ENCODE assay signal across 36 cellular contexts in genomic region chr5:16945163-16945562, GRCh38.
"Had no signal": no experiment of that assay in that cellular context is flagged by ENCODE, and none has a peak within 500 bp of the region (broad histone marks: within the 10 kb centered on the region; RNA-seq: fewer than 3 reads in every experiment).

No MANE protein-coding gene starts in this region.

- FAIRE-seq: astrocyte, TTC549 had no signal

- H3K27me3 ChIP-seq: adrenal gland, body of pancreas, brain microvascular endothelial cell, breast epithelium had no signal

- H3K4me3 Mint-ChIP-seq: activated B cell treated with CpG ODN at 0.5 μM for 24 hours; activated CD4-positive, alpha-beta memory T cell treated with anti-CD3 and anti-CD28 coated beads for 36 hours; activated CD4-positive, alpha-beta T cell treated with anti-CD3 and anti-CD28 coated beads, Interleukin-2, amount 10 ng/mL, durations not matched to agents 24 days and 14 days; activated CD8-positive, alpha-beta T cell treated with anti-CD3 and anti-CD28 coated beads for 36 hours; activated naive CD4-positive, alpha-beta T cell treated with anti-CD3 and anti-CD28 coated beads for 36 hours; activated naive CD8-positive, alpha-beta T cell treated with anti-CD3 and anti-CD28 coated beads for 36 hours; activated T-cell treated with anti-CD3 and anti-CD28 coated beads, Interleukin-2, amount 50 U/mL, for 4 hours; activated T-cell treated with anti-CD3 and anti-CD28 coated beads, Interleukin-2, amount 50 U/mL, for 72 hours; activated T-helper 1 cell treated with anti-CD3 and anti-CD28 coated beads, Interleukin-12 subunit alpha, Interleukin-12 subunit beta, Interleukin-2, Interleukin-4 antibody, amounts not matched to agents 30 ng/mL and 10 ng/mL and 1 ng/mL, durations not matched to agents 14 hours and 24 hours and 36 hours; activated T-helper 17 cell treated with anti-CD3 and anti-CD28 coated beads, Interleukin-2, amount 50 U/mL, for 72 hours; T-helper 1 cell treated with Interleukin-12 subunit alpha and Interleukin-12 subunit beta and Interleukin-4 antibody, amounts not matched to agents 30 μg/mL and 1 μg/mL, for 36 hours; T-helper 2 cell treated with Interferon-gamma antibody and Interleukin-4, amounts not matched to agents 5 μg/mL and 100 μg/mL, for 36 hours had no signal

- H3K9me3 ChIP-seq: adrenal gland, body of pancreas had no signal

- H3K4me1 Mint-ChIP-seq: activated B cell treated with CpG ODN at 0.5 μM for 24 hours; activated CD4-positive, alpha-beta T cell treated with anti-CD3 and anti-CD28 coated beads, Interleukin-2, amount 10 ng/mL, durations not matched to agents 24 days and 14 days; activated naive CD8-positive, alpha-beta T cell treated with anti-CD3 and anti-CD28 coated beads for 36 hours; activated T-helper 17 cell treated with anti-CD3 and anti-CD28 coated beads, Interleukin-2, amount 50 U/mL, for 72 hours had no signal

- H3K27me3 Mint-ChIP-seq: activated B cell treated with CpG ODN at 0.5 μM for 24 hours had no signal

- H3K27ac ChIP-seq: adrenal gland, body of pancreas, brain microvascular endothelial cell, breast epithelium, VCaP had no signal

- H3K36me3 ChIP-seq: adrenal gland, brain microvascular endothelial cell, breast epithelium had no signal

- H3K4me3 ChIP-seq: adrenal gland, body of pancreas, breast epithelium had no signal

- H3K4me1 ChIP-seq: adrenal gland, body of pancreas, breast epithelium had no signal

- H3K27ac Mint-ChIP-seq: activated B cell treated with CpG ODN at 0.5 μM for 24 hours; activated CD4-positive, alpha-beta memory T cell treated with anti-CD3 and anti-CD28 coated beads for 36 hours; activated CD4-positive, alpha-beta T cell treated with anti-CD3 and anti-CD28 coated beads, Interleukin-2, amount 10 ng/mL, durations not matched to agents 24 days and 14 days; activated CD8-positive, alpha-beta T cell treated with anti-CD3 and anti-CD28 coated beads for 36 hours; activated naive CD4-positive, alpha-beta T cell treated with anti-CD3 and anti-CD28 coated beads for 36 hours; activated naive CD4-positive, alpha-beta T cell treated with anti-CD3 and anti-CD28 coated beads, Interleukin-2, amount 50 U/mL, for 72 hours; activated naive CD8-positive, alpha-beta T cell treated with anti-CD3 and anti-CD28 coated beads for 36 hours; activated T-cell treated with anti-CD3 and anti-CD28 coated beads, Interleukin-2, amount 50 U/mL, for 72 hours; activated T-helper 1 cell treated with anti-CD3 and anti-CD28 coated beads, Interleukin-12 subunit alpha, Interleukin-12 subunit beta, Interleukin-2, Interleukin-4 antibody, amounts not matched to agents 30 ng/mL and 10 ng/mL and 1 ng/mL, durations not matched to agents 14 hours and 24 hours and 36 hours; activated T-helper 17 cell treated with anti-CD3 and anti-CD28 coated beads, Interleukin-2, amount 50 U/mL, for 72 hours; T-helper 1 cell treated with Interleukin-12 subunit alpha and Interleukin-12 subunit beta and Interleukin-4 antibody, amounts not matched to agents 30 μg/mL and 1 μg/mL, for 36 hours; T-helper 2 cell treated with Interferon-gamma antibody and Interleukin-4, amounts not matched to agents 5 μg/mL and 100 μg/mL, for 36 hours had no signal

- ATAC-seq: activated CD8-positive, alpha-beta T cell treated with anti-CD3 and anti-CD28 coated beads for 36 hours; activated naive CD4-positive, alpha-beta T cell treated with anti-CD3 and anti-CD28 coated beads, Interleukin-2, amount 50 U/mL, for 72 hours; activated T-cell treated with anti-CD3 and anti-CD28 coated beads, Interleukin-2, amount 50 U/mL, for 4 hours; activated T-cell treated with anti-CD3 and anti-CD28 coated beads, Interleukin-2, amount 50 U/mL, for 72 hours; activated T-helper 17 cell treated with anti-CD3 and anti-CD28 coated beads, Interleukin-2, amount 50 U/mL, for 72 hours; body of pancreas had no signal

- DNase-seq: activated B cell treated with CpG ODN at 0.5 μM for 24 hours; activated CD4-positive, alpha-beta memory T cell treated with anti-CD3 and anti-CD28 coated beads for 36 hours; activated CD4-positive, alpha-beta T cell treated with anti-CD3 and anti-CD28 coated beads for 4 hours; activated CD4-positive, alpha-beta T cell treated with anti-CD3 and anti-CD28 coated beads, Interleukin-2, amount 10 ng/mL, durations not matched to agents 24 days and 14 days; activated CD4-positive, alpha-beta T cell treated with anti-CD3 and anti-CD28 coated beads, Interleukin-2, amount 50 U/mL, for 1 hour; activated CD4-positive, alpha-beta T cell treated with anti-CD3 and anti-CD28 coated beads, Interleukin-2, amount 50 U/mL, for 4 hours; activated CD4-positive, CD25-positive, alpha-beta regulatory T cell treated with anti-CD3 and anti-CD28 coated beads, Interleukin-2, amount 50 U/mL, for 72 hours; activated CD8-positive, alpha-beta memory T cell treated with anti-CD3 and anti-CD28 coated beads, Interleukin-2, amount 50 U/mL, for 4 hours; activated CD8-positive, alpha-beta T cell treated with anti-CD3 and anti-CD28 coated beads for 36 hours; activated effector memory CD4-positive, alpha-beta T cell treated with anti-CD3 and anti-CD28 coated beads, Interleukin-2, amount 50 U/mL, for 16 hours; activated gamma-delta T cell treated with Interleukin-2 at 50 U/mL for 16 hours; activated naive CD4-positive, alpha-beta T cell; activated naive CD4-positive, alpha-beta T cell treated with anti-CD3 and anti-CD28 coated beads for 36 hours; activated naive CD4-positive, alpha-beta T cell treated with anti-CD3 and anti-CD28 coated beads, Interleukin-2, amount 50 U/mL, for 16 hours; activated naive CD8-positive, alpha-beta T cell treated with anti-CD3 and anti-CD28 coated beads for 36 hours; activated T-cell treated with anti-CD3 and anti-CD28 coated beads for 4 hours; activated T-cell treated with anti-CD3 and anti-CD28 coated beads, Interleukin-2, amount 50 U/mL, for 1 hour; activated T-cell treated with anti-CD3 and anti-CD28 coated beads, Interleukin-2, amount 50 U/mL, for 4 hours; activated T-cell treated with anti-CD3 and anti-CD28 coated beads, Interleukin-2, amount 50 U/mL, for 72 hours; adrenal gland; amniotic stem cell; aorta; body of pancreas; brain microvascular endothelial cell; central memory CD4-positive, alpha-beta T cell; T-helper 2 cell; T-helper 9 cell had no signal
